Comparison of ENCODE assay signal across 8 cellular contexts in the genomic region with DNA sequence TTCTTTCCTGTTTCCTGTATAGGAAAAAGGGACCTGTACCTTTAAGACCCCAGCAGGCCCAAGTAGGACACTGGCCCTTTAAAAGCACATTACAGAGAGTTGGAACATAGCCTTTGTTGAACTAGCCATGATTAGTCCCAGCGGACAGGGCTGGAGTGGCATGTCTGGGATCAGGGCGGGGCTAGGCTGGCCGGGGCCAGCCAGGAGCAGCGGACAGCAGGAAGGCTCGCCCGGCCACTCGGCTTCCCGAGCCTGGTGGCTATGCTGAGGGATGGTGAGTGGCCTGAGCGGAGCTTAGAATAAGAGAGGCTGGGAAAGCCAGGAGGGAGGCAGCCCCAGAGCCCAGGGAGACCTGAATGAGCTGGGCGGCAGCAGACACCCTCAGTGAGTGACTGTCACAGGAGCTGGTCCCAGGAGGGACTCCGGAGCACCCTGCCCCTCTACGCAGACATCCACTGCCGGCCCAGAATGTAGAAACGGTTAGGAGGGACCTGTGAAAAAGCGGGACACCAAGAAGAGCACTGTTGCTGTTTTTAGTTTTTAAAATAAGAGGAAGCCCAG.
DNase-seq lines count a peak whose midpoint lies in the region; ATAC-seq and TF ChIP-seq lines count a peak whose summit lies in the region.

No MANE protein-coding gene starts in this region.

- POLR2A ChIA-PET in activated CD4-positive, alpha-beta memory T cell treated with anti-CD3 and anti-CD28 coated beads, Interleukin-2, amount 10 ng/mL, durations not matched to agents 7 days and 5 days (lab: Charles Lee), result no interaction called here

- H3K27ac ChIP-seq in mucosa of rectum (ENCODE audit: low read depth in 2 of 2, low read length in 2 of 2), result peak overlapping the region; percentile 92 to 96

- peaks cover 19% of the 10 kb centered on the region for H3K4me1 Mint-ChIP-seq in activated CD4-positive, alpha-beta memory T cell treated with anti-CD3 and anti-CD28 coated beads, Interleukin-2, amount 10 ng/mL, durations not matched to agents 7 days and 5 days

- no peaks in the 10 kb centered on the region for H3K36me3 Mint-ChIP-seq in activated CD4-positive, alpha-beta memory T cell treated with anti-CD3 and anti-CD28 coated beads, Interleukin-2, amount 10 ng/mL, durations not matched to agents 7 days and 5 days (ENCODE audit: low read depth)

- ATAC-seq in esophagus mucosa, result peak; percentile 62

- H3K9me3 Mint-ChIP-seq in activated CD4-positive, alpha-beta memory T cell treated with anti-CD3 and anti-CD28 coated beads, Interleukin-2, amount 10 ng/mL, durations not matched to agents 7 days and 5 days, result no peaks in the 10 kb centered on the region

- H3K9me3 ChIP-seq in mucosa of rectum (ENCODE audit: control insufficient read depth in 2 of 2, low read length in 2 of 2), result no peaks in the 10 kb centered on the region

- DNase-seq in ELR (ENCODE audit: low read depth) (peak; percentile 91), T-helper 1 cell (no peak), KG1 (lab: John Stamatoyannopoulos, UW) (no peak)
- DNase-seq in activated CD4-positive, alpha-beta memory T cell treated with anti-CD3 and anti-CD28 coated beads, Interleukin-2, amount 10 ng/mL, durations not matched to agents 7 days and 5 days, result no peak
- DNase-seq in stimulated activated CD8-positive, alpha-beta memory T cell treated with anti-CD3 and anti-CD28 coated beads, Interleukin-4, amount 100 ng/mL, for 48 hours, result no peak

- no peak overlapping the region for H3K4me3 Mint-ChIP-seq in activated CD4-positive, alpha-beta memory T cell treated with anti-CD3 and anti-CD28 coated beads, Interleukin-2, amount 10 ng/mL, durations not matched to agents 7 days and 5 days

- peaks cover 54 to 68% of the 10 kb centered on the region in 2 donors for H3K4me1 ChIP-seq in mucosa of rectum (ENCODE audit: control insufficient read depth in 2 of 2, insufficient read depth in 2 of 2, low read length in 2 of 2)

- H3K27me3 ChIP-seq in mucosa of rectum (ENCODE audit: control insufficient read depth in 2 of 2, insufficient read depth in 2 of 2, low read length in 2 of 2), result no peaks in the 10 kb centered on the region

- peaks cover 11% of the 10 kb centered on the region for H3K27me3 Mint-ChIP-seq in activated CD4-positive, alpha-beta memory T cell treated with anti-CD3 and anti-CD28 coated beads, Interleukin-2, amount 10 ng/mL, durations not matched to agents 7 days and 5 days

- CTCF ChIA-PET in activated CD4-positive, alpha-beta memory T cell treated with anti-CD3 and anti-CD28 coated beads, Interleukin-2, amount 10 ng/mL, durations not matched to agents 7 days and 5 days (lab: Charles Lee), result interaction anchor here (0.7 kb wide), 1 partner anchor 8 kb away, joined by 3 read pairs; no protein-coding TSS in a partner anchor

- peak overlapping the region; percentile 77 to 90 for H3K9ac ChIP-seq in mucosa of rectum (ENCODE audit: low read depth in 1 of 2, low read length in 2 of 2)

- H3K36me3 ChIP-seq in mucosa of rectum (ENCODE audit: control insufficient read depth in 2 of 2, insufficient read depth in 2 of 2, low read length in 2 of 2), result peaks cover 3 to 6% of the 10 kb centered on the region in 2 donors

- no peak overlapping the region for H3K27ac Mint-ChIP-seq in activated CD4-positive, alpha-beta memory T cell treated with anti-CD3 and anti-CD28 coated beads, Interleukin-2, amount 10 ng/mL, durations not matched to agents 7 days and 5 days

- peak overlapping the region; percentile 74 to 79 for H3K4me3 ChIP-seq in mucosa of rectum (ENCODE audit: low read length in 2 of 2)

TF ChIP-seq in PFSK-1, 5 proteins besides CTCF, POLR2A, EP300 and RAD21:
- 0 out of 2 replicates have a peak, but pooled peaks have one; percentile 29 for TF ChIP-seq SIN3A (IDR thresholded peaks at IDR 0.05; ENCODE audit: borderline replicate concordance, insufficient read depth, low read length)
- TF ChIP-seq, protein P1, sequence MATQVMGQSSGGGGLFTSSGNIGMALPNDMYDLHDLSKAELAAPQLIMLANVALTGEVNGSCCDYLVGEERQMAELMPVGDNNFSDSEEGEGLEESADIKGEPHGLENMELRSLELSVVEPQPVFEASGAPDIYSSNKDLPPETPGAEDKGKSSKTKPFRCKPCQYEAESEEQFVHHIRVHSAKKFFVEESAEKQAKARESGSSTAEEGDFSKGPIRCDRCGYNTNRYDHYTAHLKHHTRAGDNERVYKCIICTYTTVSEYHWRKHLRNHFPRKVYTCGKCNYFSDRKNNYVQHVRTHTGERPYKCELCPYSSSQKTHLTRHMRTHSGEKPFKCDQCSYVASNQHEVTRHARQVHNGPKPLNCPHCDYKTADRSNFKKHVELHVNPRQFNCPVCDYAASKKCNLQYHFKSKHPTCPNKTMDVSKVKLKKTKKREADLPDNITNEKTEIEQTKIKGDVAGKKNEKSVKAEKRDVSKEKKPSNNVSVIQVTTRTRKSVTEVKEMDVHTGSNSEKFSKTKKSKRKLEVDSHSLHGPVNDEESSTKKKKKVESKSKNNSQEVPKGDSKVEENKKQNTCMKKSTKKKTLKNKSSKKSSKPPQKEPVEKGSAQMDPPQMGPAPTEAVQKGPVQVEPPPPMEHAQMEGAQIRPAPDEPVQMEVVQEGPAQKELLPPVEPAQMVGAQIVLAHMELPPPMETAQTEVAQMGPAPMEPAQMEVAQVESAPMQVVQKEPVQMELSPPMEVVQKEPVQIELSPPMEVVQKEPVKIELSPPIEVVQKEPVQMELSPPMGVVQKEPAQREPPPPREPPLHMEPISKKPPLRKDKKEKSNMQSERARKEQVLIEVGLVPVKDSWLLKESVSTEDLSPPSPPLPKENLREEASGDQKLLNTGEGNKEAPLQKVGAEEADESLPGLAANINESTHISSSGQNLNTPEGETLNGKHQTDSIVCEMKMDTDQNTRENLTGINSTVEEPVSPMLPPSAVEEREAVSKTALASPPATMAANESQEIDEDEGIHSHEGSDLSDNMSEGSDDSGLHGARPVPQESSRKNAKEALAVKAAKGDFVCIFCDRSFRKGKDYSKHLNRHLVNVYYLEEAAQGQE (IDR thresholded peaks at IDR 0.05; ENCODE audit: insufficient read depth in 1 of 2, low read depth in 2 of 2, low read length in 2 of 2), result no peak
- no peak for TF ChIP-seq TAF1 (IDR thresholded peaks at IDR 0.05; ENCODE audit: borderline replicate concordance, insufficient read depth, low read length)
- no peak for TF ChIP-seq POLR2AphosphoS5 (IDR thresholded peaks at IDR 0.05; ENCODE audit: low read depth, low read length)
- TF ChIP-seq FOXP2 (optimal IDR thresholded peaks at IDR 0.05; ENCODE audit: borderline replicate concordance, extremely low read depth, extremely low read length, insufficient read depth), result peak; percentile 50
